In genomic region chr10:69241575-69241974, GRCh38 we compare ENCODE assay signal across 1 cellular context.
TF ChIP-seq lines count a peak whose summit lies in the region.

No MANE protein-coding gene starts in this region.

TF ChIP-seq in HepG2, 621 proteins besides CTCF, POLR2A, EP300 and RAD21:
- TF ChIP-seq THAP7 (CRISPR knock-in tag; IDR thresholded peaks at IDR 0.05): no peak
- no peak for TF ChIP-seq BRCA1 (CRISPR knock-in tag; IDR thresholded peaks at IDR 0.05)
- TF ChIP-seq ZNF225 (CRISPR knock-in tag; IDR thresholded peaks at IDR 0.05): no peak
- no peak for TF ChIP-seq NFATC3 (CRISPR knock-in tag; IDR thresholded peaks at IDR 0.05)
- no peak for TF ChIP-seq MYPOP (CRISPR knock-in tag; IDR thresholded peaks at IDR 0.05)
- no peak for TF ChIP-seq TBP (CRISPR knock-in tag; IDR thresholded peaks at IDR 0.05)
- TF ChIP-seq ZNF570 (CRISPR knock-in tag; IDR thresholded peaks at IDR 0.05; ENCODE audit: borderline replicate concordance): no peak
- no peak for TF ChIP-seq SAP130 (CRISPR knock-in tag; IDR thresholded peaks at IDR 0.05; ENCODE audit: low read depth)
- no peak for TF ChIP-seq SRY (CRISPR knock-in tag; IDR thresholded peaks at IDR 0.05)
- TF ChIP-seq ATF7-NPFF (CRISPR knock-in tag; IDR thresholded peaks at IDR 0.05; ENCODE audit: low read depth): no peak
- no peak for TF ChIP-seq FOXK1 (CRISPR knock-in tag; IDR thresholded peaks at IDR 0.05; ENCODE audit: borderline replicate concordance, low read depth)
